33 cellular contexts compared by ENCODE assay signal in the genomic region with DNA sequence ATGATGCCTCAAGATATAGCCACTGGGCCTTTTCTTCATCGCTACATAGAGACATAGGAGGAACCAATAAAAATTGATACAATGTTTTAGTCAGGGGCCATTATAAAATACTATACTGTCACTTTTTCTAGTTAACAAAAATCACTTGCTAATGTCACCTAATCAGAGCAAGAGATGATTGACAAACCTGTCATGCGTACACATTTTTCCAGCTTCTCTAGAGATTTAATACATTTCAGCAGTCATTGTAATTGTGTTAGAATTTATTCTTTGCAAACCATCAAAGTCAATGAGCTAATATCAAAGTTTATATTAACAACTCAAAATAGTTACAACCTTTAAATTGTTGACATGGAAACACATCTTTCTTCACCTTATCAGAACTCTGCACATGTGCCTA.
"Had no signal": no experiment of that assay in that cellular context is flagged by ENCODE, and none has a peak within 500 bp of the region (broad histone marks: within the 10 kb centered on the region; RNA-seq: fewer than 3 reads in every experiment).

No MANE protein-coding gene starts in this region.

- H3K36me3 ChIP-seq: adrenal gland, ascending aorta, brain microvascular endothelial cell, breast epithelium, cardiac muscle cell had no signal

- H3K4me1 ChIP-seq: adrenal gland, ascending aorta, body of pancreas, breast epithelium had no signal

- H3K9me3 ChIP-seq: adrenal gland, ascending aorta, body of pancreas, breast epithelium had no signal

- H3K27ac ChIP-seq: adrenal gland, ascending aorta, body of pancreas, brain microvascular endothelial cell, breast epithelium, cardiac muscle cell had no signal

- ATAC-seq: activated naive CD4-positive, alpha-beta T cell treated with anti-CD3 and anti-CD28 coated beads, Interleukin-2, amount 50 U/mL, for 72 hours; activated naive CD8-positive, alpha-beta T cell treated with anti-CD3 and anti-CD28 coated beads, Interleukin-2, amount 50 U/mL, for 24 hours; activated T-cell treated with anti-CD3 and anti-CD28 coated beads, Interleukin-2, amount 50 U/mL, for 4 hours; activated T-cell treated with anti-CD3 and anti-CD28 coated beads, Interleukin-2, amount 50 U/mL, for 72 hours; activated T-helper 17 cell treated with anti-CD3 and anti-CD28 coated beads, Interleukin-2, amount 50 U/mL, for 72 hours; body of pancreas had no signal

- H3K27me3 ChIP-seq: adrenal gland, ascending aorta, body of pancreas, brain microvascular endothelial cell, breast epithelium, cardiac muscle cell had no signal

- H3K4me3 ChIP-seq: adrenal gland, ascending aorta, body of pancreas, breast epithelium, cardiac muscle cell had no signal

- DNase-seq: activated effector memory CD4-positive, alpha-beta T cell treated with anti-CD3 and anti-CD28 coated beads, Interleukin-2, amount 50 U/mL, for 16 hours; activated effector memory CD4-positive, alpha-beta T cell treated with Interleukin-2 at 50 U/mL for 16 hours; activated gamma-delta T cell; activated gamma-delta T cell treated with Interleukin-2 at 50 U/mL for 16 hours; activated naive CD4-positive, alpha-beta T cell; activated naive CD4-positive, alpha-beta T cell treated with anti-CD3 and anti-CD28 coated beads for 36 hours; activated naive CD4-positive, alpha-beta T cell treated with anti-CD3 and anti-CD28 coated beads, Interleukin-2, amount 10 ng/mL, durations not matched to agents 7 days and 5 days; activated naive CD4-positive, alpha-beta T cell treated with anti-CD3 and anti-CD28 coated beads, Interleukin-2, amount 50 U/mL, for 16 hours; activated naive CD4-positive, alpha-beta T cell treated with Interleukin-2 at 50 U/mL for 16 hours; activated naive CD8-positive, alpha-beta T cell treated with anti-CD3 and anti-CD28 coated beads for 36 hours; activated naive CD8-positive, alpha-beta T cell treated with anti-CD3 and anti-CD28 coated beads, Interleukin-2, amount 10 ng/mL, durations not matched to agents 7 days and 5 days; activated naive CD8-positive, alpha-beta T cell treated with anti-CD3 and anti-CD28 coated beads, Interleukin-2, amount 50 U/mL, for 24 hours; activated T-cell treated with anti-CD3 and anti-CD28 coated beads, Interleukin-2, amount 50 U/mL, for 1 hour; activated T-cell treated with anti-CD3 and anti-CD28 coated beads, Interleukin-2, amount 50 U/mL, for 24 hours; activated T-cell treated with anti-CD3 and anti-CD28 coated beads, Interleukin-2, amount 50 U/mL, for 4 hours; activated T-cell treated with anti-CD3 and anti-CD28 coated beads, Interleukin-2, amount 50 U/mL, for 48 hours; activated T-cell treated with anti-CD3 and anti-CD28 coated beads, Interleukin-2, amount 50 U/mL, for 72 hours; adrenal gland; amniotic stem cell; amygdala; anterior cingulate cortex; aorta; body of pancreas; brain microvascular endothelial cell; caudate nucleus; central memory CD4-positive, alpha-beta T cell had no signal

- FAIRE-seq: astrocyte, bronchial epithelial cell had no signal
